ENCODE assay signal across 1 cellular context in genomic region chr1:206419783-206420182, GRCh38.
TF ChIP-seq lines count a peak whose summit lies in the region.

No MANE protein-coding gene starts in this region.

TF ChIP-seq in SK-N-SH, 30 proteins besides CTCF, POLR2A, EP300 and RAD21 (continued from another document):
- TF ChIP-seq, protein P1, sequence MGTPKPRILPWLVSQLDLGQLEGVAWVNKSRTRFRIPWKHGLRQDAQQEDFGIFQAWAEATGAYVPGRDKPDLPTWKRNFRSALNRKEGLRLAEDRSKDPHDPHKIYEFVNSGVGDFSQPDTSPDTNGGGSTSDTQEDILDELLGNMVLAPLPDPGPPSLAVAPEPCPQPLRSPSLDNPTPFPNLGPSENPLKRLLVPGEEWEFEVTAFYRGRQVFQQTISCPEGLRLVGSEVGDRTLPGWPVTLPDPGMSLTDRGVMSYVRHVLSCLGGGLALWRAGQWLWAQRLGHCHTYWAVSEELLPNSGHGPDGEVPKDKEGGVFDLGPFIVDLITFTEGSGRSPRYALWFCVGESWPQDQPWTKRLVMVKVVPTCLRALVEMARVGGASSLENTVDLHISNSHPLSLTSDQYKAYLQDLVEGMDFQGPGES (IDR thresholded peaks at IDR 0.05; ENCODE audit: low read depth, low read length) = no peak
- TF ChIP-seq REST (IDR thresholded peaks at IDR 0.05; ENCODE audit: low read depth, low read length) (no peak), SMC3 (IDR thresholded peaks at IDR 0.05; ENCODE audit: low read depth, low read length) (no peak), RXRA (IDR thresholded peaks at IDR 0.05; ENCODE audit: borderline replicate concordance, low read depth) (peak; percentile 40; the same call in 1 of the 2 replicates), MEF2A (IDR thresholded peaks at IDR 0.05; ENCODE audit: borderline replicate concordance, low read depth) (no peak), RFX5 (IDR thresholded peaks at IDR 0.05; ENCODE audit: low read length) (no peak), RCOR1 (IDR thresholded peaks at IDR 0.05; ENCODE audit: low read length) (no peak), GATA2 (CRISPR knock-in tag; IDR thresholded peaks at IDR 0.05) (no peak), JUND (IDR thresholded peaks at IDR 0.05) (peak; percentile 54; the same call in 1 of the 2 replicates), PBX3 (IDR thresholded peaks at IDR 0.05) (peak; percentile 48), GABPA (IDR thresholded peaks at IDR 0.05; ENCODE audit: low read depth) (no peak), ZBTB33 (IDR thresholded peaks at IDR 0.05; ENCODE audit: borderline replicate concordance, low read depth) (no peak), TAF1 (IDR thresholded peaks at IDR 0.05; ENCODE audit: borderline replicate concordance, low read depth, low read length) (no peak), POLR2AphosphoS5 (IDR thresholded peaks at IDR 0.05; ENCODE audit: low read depth, low read length) (no peak), ELF1 (IDR thresholded peaks at IDR 0.05) (no peak), FOXM1 (IDR thresholded peaks at IDR 0.05; ENCODE audit: low read depth) (no peak), TEAD4 (IDR thresholded peaks at IDR 0.05; ENCODE audit: borderline replicate concordance, insufficient read depth) (peak; percentile 46; the same call in 1 of the 2 replicates), FOXJ3 (CRISPR knock-in tag; IDR thresholded peaks at IDR 0.05) (no peak)
- TF ChIP-seq, protein P2, sequence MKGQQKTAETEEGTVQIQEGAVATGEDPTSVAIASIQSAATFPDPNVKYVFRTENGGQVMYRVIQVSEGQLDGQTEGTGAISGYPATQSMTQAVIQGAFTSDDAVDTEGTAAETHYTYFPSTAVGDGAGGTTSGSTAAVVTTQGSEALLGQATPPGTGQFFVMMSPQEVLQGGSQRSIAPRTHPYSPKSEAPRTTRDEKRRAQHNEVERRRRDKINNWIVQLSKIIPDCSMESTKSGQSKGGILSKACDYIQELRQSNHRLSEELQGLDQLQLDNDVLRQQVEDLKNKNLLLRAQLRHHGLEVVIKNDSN (IDR thresholded peaks at IDR 0.05; ENCODE audit: borderline replicate concordance, low read depth) = no peak
